Comparison of ENCODE assay signal across 1 cellular context in genomic region chr1:239184581-239185244, GRCh38.
TF ChIP-seq lines count a peak whose summit lies in the region.

No MANE protein-coding gene starts in this region.

TF ChIP-seq in SK-N-SH treated with all-trans-retinoic acid at 6 μM for 48 hours, 23 proteins besides CTCF, POLR2A, EP300 and RAD21 (continued from another document):
- TF ChIP-seq POU6F1 (CRISPR knock-in tag; IDR thresholded peaks at IDR 0.05; ENCODE audit: borderline replicate concordance, low read depth), result no peak
- no peak for TF ChIP-seq ARNTL (CRISPR knock-in tag; IDR thresholded peaks at IDR 0.05; ENCODE audit: borderline replicate concordance, low read depth)
- TF ChIP-seq CSDC2 (CRISPR knock-in tag; IDR thresholded peaks at IDR 0.05), result no peak
- TF ChIP-seq TSHZ2 (CRISPR knock-in tag; IDR thresholded peaks at IDR 0.05), result no peak
- no peak for TF ChIP-seq PATZ1 (CRISPR knock-in tag; IDR thresholded peaks at IDR 0.05; ENCODE audit: borderline replicate concordance)
- no peak for TF ChIP-seq CREB5 (CRISPR knock-in tag; IDR thresholded peaks at IDR 0.05; ENCODE audit: low read depth)
